In the genomic region with DNA sequence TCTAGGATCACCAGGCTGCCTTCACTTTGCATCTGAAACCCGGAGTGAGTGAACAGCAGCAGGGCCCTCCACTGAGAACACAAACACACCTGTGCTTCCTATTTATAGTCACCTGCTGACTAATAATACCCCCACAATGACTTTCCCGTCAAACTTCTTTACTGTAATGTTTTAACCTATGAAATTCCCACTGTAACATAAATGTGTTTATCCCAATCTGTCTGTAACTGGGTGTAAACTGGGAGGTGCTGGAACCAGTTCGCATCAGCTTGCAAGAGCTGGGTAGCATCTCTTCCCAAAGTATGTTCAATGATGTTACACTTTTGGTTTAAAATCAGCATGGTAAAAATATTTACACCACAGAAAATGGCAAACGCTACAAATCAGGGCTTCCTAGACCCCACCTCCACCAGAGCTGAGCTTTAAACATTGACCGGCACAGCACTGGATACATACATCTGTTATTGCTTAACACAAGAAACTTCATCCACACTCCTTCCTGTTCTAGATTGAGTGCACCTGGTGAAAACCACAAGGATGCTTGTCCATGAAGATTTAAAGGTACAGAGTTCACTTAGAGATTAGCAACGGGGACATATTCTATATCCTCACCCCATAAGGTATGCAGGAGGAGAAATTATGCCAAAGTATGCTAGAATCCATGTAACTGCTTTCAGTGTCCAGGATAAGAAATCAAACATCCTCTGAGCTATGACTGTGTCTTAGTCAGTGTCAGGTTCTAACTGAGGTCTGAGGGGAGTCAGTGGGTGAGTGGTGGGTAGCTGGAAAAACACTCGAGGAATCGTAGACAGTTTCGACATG, we compare ENCODE assay signal across 10 cellular contexts.
DNase-seq lines count a peak whose midpoint lies in the region; ATAC-seq, FAIRE-seq and TF ChIP-seq lines count a peak whose summit lies in the region.
"Had no signal": no experiment of that assay in that cellular context is flagged by ENCODE, and none has a peak within 500 bp of the region (broad histone marks: within the 10 kb centered on the region; RNA-seq: fewer than 3 reads in every experiment).

No MANE protein-coding gene starts in this region.

- H3K4me1 Mint-ChIP-seq in osteocyte (ENCODE audit: unreplicated experiment) = no peaks in the 10 kb centered on the region

- no peaks in the 10 kb centered on the region for H3K27me3 Mint-ChIP-seq in osteocyte (ENCODE audit: unreplicated experiment)

- no peak overlapping the region for H3K4me3 ChIP-seq in astrocyte of the spinal cord (ENCODE audit: low read depth, low read length)
- H3K4me3 ChIP-seq: cardiac muscle cell, SJSA1 had no signal

- TF ChIP-seq POLR2A in GM12892 (IDR thresholded peaks at IDR 0.05; ENCODE audit: low read depth, low read length) = no peak

- peak; percentile 41 for DNase-seq in GM12892 (ENCODE audit: insufficient read length)
- peak; percentile 22 for DNase-seq in astrocyte of the spinal cord (ENCODE audit: low read depth, low spot score)
- DNase-seq in activated naive CD4-positive, alpha-beta T cell treated with anti-CD3 and anti-CD28 coated beads, Interleukin-2, amount 50 U/mL, for 16 hours = no peak
- no peak for DNase-seq in osteocyte (ENCODE audit: extremely low spot score, unreplicated experiment)
- no peak for DNase-seq in T-helper 9 cell
- DNase-seq in stimulated activated naive CD4-positive, alpha-beta T cell treated with Interleukin-2 at 50 U/mL for 16 hours (lab: John Stamatoyannopoulos, UW) = no peak

- H3K27ac Mint-ChIP-seq in osteocyte (ENCODE audit: unreplicated experiment) = no peak overlapping the region

- H3K4me3 Mint-ChIP-seq in osteocyte (ENCODE audit: unreplicated experiment) = no peak overlapping the region

- FAIRE-seq in GM12892 (lab: Jason Lieb, UNC) = peak; percentile 89

- peak; percentile 94 for ATAC-seq in GM21515 (IDR thresholded peaks at IDR 0.05; ENCODE audit: unreplicated experiment)
- peak; percentile 87 for ATAC-seq in HG03432 (IDR thresholded peaks at IDR 0.05; ENCODE audit: unreplicated experiment)

- in situ Hi-C loops in astrocyte of the spinal cord (cut with HindIII; ENCODE audit: low sequenced_read_pairs) = no loop called here

- H3K36me3 Mint-ChIP-seq in osteocyte (ENCODE audit: unreplicated experiment) = no peaks in the 10 kb centered on the region

- no peak for TF ChIP-seq CTCF in astrocyte of the spinal cord (IDR thresholded peaks at IDR 0.05; ENCODE audit: low read depth, low read length)
- TF ChIP-seq CTCF in osteocyte (IDR thresholded peaks at IDR 0.05) = no peak

- H3K9me3 Mint-ChIP-seq in osteocyte (ENCODE audit: unreplicated experiment) = no peaks in the 10 kb centered on the region

Comparison
In these comparisons a context has a peak if more than half of its experiments do, and no peak if none do; other contexts are left out.
1. DNase-seq: peak in GM12892 (single experiment) and astrocyte of the spinal cord (single experiment); none in activated naive CD4-positive, alpha-beta T cell treated with anti-CD3 and anti-CD28 coated beads, Interleukin-2, amount 50 U/mL, for 16 hours (single experiment), osteocyte (single experiment), T-helper 9 cell (single experiment) and stimulated activated naive CD4-positive, alpha-beta T cell treated with Interleukin-2 at 50 U/mL for 16 hours (single experiment).